ENCODE assay signal across 8 cellular contexts in the genomic region with DNA sequence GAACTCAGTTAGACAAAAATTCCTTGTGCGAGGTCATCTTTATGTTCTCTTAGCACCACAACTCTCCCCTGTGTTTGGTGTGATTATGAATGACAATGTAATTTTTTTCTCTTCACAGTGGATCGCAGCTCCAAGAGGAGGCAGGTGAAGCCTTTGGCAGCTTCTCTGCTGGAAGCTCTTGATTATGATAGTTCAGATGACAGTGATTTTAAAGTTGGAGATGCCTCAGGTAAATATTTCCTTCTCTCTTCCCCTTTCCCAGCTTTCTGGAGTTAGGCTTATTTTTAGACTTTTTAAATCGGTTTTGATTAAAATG. TPM values are rescaled to one million over a fixed set of nuclear protein-coding genes. Genes with fewer than 3 reads are reported as not detected.
A peak's percentile ranks its signal among the peaks of the same experiment; 100 is the strongest.
DNase-seq lines count a peak whose midpoint lies in the region; ATAC-seq and TF ChIP-seq lines count a peak whose summit lies in the region.

No MANE protein-coding gene starts in this region.

- peaks cover 29% of the 10 kb centered on the region for H3K36me3 Mint-ChIP-seq in activated CD8-positive, alpha-beta T cell treated with anti-CD3 and anti-CD28 coated beads for 36 hours (ENCODE audit: low read depth)

- H3K27ac ChIP-seq in HUES64 (ENCODE audit: low read depth, low read length) (no peak overlapping the region), upper lobe of right lung (no peak overlapping the region)

- H3K4me1 ChIP-seq in HUES64 (ENCODE audit: insufficient read depth, low read length), result peaks cover 13% of the 10 kb centered on the region
- H3K4me1 ChIP-seq in upper lobe of right lung, result peaks cover 9% of the 10 kb centered on the region

- H3K4me3 ChIP-seq in HUES64 (ENCODE audit: low read length), result peak overlapping the region; percentile 91
- H3K4me3 ChIP-seq in kidney epithelial cell (ENCODE audit: low read depth, low read length), result peak overlapping the region; percentile 97
- H3K4me3 ChIP-seq in upper lobe of right lung, result peak overlapping the region; percentile 89

- no peaks in the 10 kb centered on the region for H3K9me3 ChIP-seq in HUES64 (ENCODE audit: insufficient read depth, low read depth, low read length)
- H3K9me3 ChIP-seq in upper lobe of right lung, result no peaks in the 10 kb centered on the region

- H3K4me1 Mint-ChIP-seq in activated CD8-positive, alpha-beta T cell treated with anti-CD3 and anti-CD28 coated beads for 36 hours (ENCODE audit: low read depth), result peaks cover 41% of the 10 kb centered on the region

- H3K4me3 Mint-ChIP-seq in activated CD8-positive, alpha-beta T cell treated with anti-CD3 and anti-CD28 coated beads for 36 hours, result peak overlapping the region; percentile 94

- peak; percentile 73 for DNase-seq in DMS53 (lab: John Stamatoyannopoulos, UW)
- no peak for DNase-seq in activated CD8-positive, alpha-beta T cell treated with anti-CD3 and anti-CD28 coated beads for 36 hours
- no peak for DNase-seq in kidney epithelial cell (ENCODE audit: low read depth)
- no peak for DNase-seq in upper lobe of right lung
- DNase-seq in pons (ENCODE audit: low spot score), result no peak
- no peak for DNase-seq in NCI-H524 treated with DMSO at 0.1 percent for 48 hours (lab: John Stamatoyannopoulos, UW)

- no peaks in the 10 kb centered on the region for H3K27me3 ChIP-seq in HUES64 (ENCODE audit: insufficient read depth, low read length)
- H3K27me3 ChIP-seq in kidney epithelial cell (ENCODE audit: control insufficient read depth, insufficient read depth, low read length), result no peaks in the 10 kb centered on the region
- no peaks in the 10 kb centered on the region for H3K27me3 ChIP-seq in upper lobe of right lung

- intact Hi-C loops in activated CD8-positive, alpha-beta T cell treated with anti-CD3 and anti-CD28 coated beads for 36 hours (cut with micrococcal nuclease), result no loop called here
- intact Hi-C loops in upper lobe of right lung (cut with DNase I), result no loop called here

- H3K27ac Mint-ChIP-seq in activated CD8-positive, alpha-beta T cell treated with anti-CD3 and anti-CD28 coated beads for 36 hours, result peak overlapping the region; percentile 81

- POLR2A ChIA-PET in activated CD8-positive, alpha-beta T cell treated with anti-CD3 and anti-CD28 coated beads for 36 hours (lab: Charles Lee), result interaction anchor here (0.7 to 1.4 kb wide), 2 partner anchors 34 to 49 kb away, joined by 4 to 6 read pairs; a partner anchor contains a TSS

- H3K9me3 Mint-ChIP-seq in activated CD8-positive, alpha-beta T cell treated with anti-CD3 and anti-CD28 coated beads for 36 hours, result no peaks in the 10 kb centered on the region

- CTCF ChIA-PET in activated CD8-positive, alpha-beta T cell treated with anti-CD3 and anti-CD28 coated beads for 36 hours (lab: Charles Lee), result interaction anchor here (1.4 kb wide), 1 partner anchor 35 kb away, joined by 5 read pairs; a partner anchor contains a TSS

- ATAC-seq in activated CD8-positive, alpha-beta T cell treated with anti-CD3 and anti-CD28 coated beads for 36 hours, result no peak
- ATAC-seq in upper lobe of right lung (no peak), HG03520 (IDR thresholded peaks at IDR 0.05; ENCODE audit: unreplicated experiment) (no peak)

- H3K36me3 ChIP-seq in HUES64 (ENCODE audit: insufficient read depth, low read length) (peaks cover 24% of the 10 kb centered on the region), kidney epithelial cell (ENCODE audit: control insufficient read depth, insufficient read depth, low read length) (no peaks in the 10 kb centered on the region), upper lobe of right lung (peaks cover 5% of the 10 kb centered on the region)

- WGBS in HUES64, result 35% methylated on average over 3 of the region's 3 CpGs

- H3K9ac ChIP-seq in HUES64 (ENCODE audit: low read depth, low read length), result peak overlapping the region; percentile 91; the same call in 1 of the 2 replicates

- TF ChIP-seq CTCF in activated CD8-positive, alpha-beta T cell treated with anti-CD3 and anti-CD28 coated beads for 36 hours (IDR thresholded peaks at IDR 0.05), result no peak
- no peak for TF ChIP-seq CTCF in kidney epithelial cell (IDR thresholded peaks at IDR 0.05; ENCODE audit: insufficient read depth, low read length, poor library complexity, severe bottlenecking)
- TF ChIP-seq CTCF in upper lobe of right lung (IDR thresholded peaks at IDR 0.05), result no peak

- H3K27me3 Mint-ChIP-seq in activated CD8-positive, alpha-beta T cell treated with anti-CD3 and anti-CD28 coated beads for 36 hours, result peaks cover 3% of the 10 kb centered on the region

RNA-seq across cellular contexts. Expression of gene PHF14, which starts 1.0 kb away (rescaled TPM):
- polyA plus RNA-seq in HUES64 (2013, experiment 1 of 2), result 47.5 TPM
- polyA plus RNA-seq in HUES64 (2013, experiment 2 of 2), result 50.9 TPM
- total RNA-seq in activated CD8-positive, alpha-beta T cell treated with anti-CD3 and anti-CD28 coated beads for 36 hours, result 10 to 100 TPM; 36.7 to 38.7 TPM
- 32.4 and 40.4 TPM in 2 replicates for total RNA-seq in kidney epithelial cell
- 30.4 TPM for total RNA-seq in upper lobe of right lung
